Comparison of ENCODE assay signal across 2 cellular contexts in genomic region chr15:82132116-82132515, GRCh38.
TF ChIP-seq lines count a peak whose summit lies in the region.

No MANE protein-coding gene starts in this region.

TF ChIP-seq in A549, 52 proteins besides CTCF, POLR2A, EP300 and RAD21:
- TF ChIP-seq BCL3 (IDR thresholded peaks at IDR 0.05) (no peak), MAZ (IDR thresholded peaks at IDR 0.05; ENCODE audit: borderline replicate concordance, low read depth, low read length) (no peak), HOXA7 (CRISPR knock-in tag; IDR thresholded peaks at IDR 0.05) (no peak), NPAS2 (CRISPR knock-in tag; IDR thresholded peaks at IDR 0.05; ENCODE audit: borderline replicate concordance) (no peak), MAFK (IDR thresholded peaks at IDR 0.05; ENCODE audit: partially characterized antibody) (no peak), EHF (CRISPR knock-in tag; IDR thresholded peaks at IDR 0.05) (no peak)

TF ChIP-seq in IMR-90, 13 proteins besides CTCF, POLR2A, EP300 and RAD21:
- TF ChIP-seq CHD1 (IDR thresholded peaks at IDR 0.05; ENCODE audit: low read depth, low read length) (no peak), SMC3 (IDR thresholded peaks at IDR 0.05; ENCODE audit: low read depth, low read length) (no peak), MAFK (IDR thresholded peaks at IDR 0.05; ENCODE audit: low read depth, low read length) (no peak), RFX5 (IDR thresholded peaks at IDR 0.05; ENCODE audit: low read depth, low read length) (no peak), ELK1 (IDR thresholded peaks at IDR 0.05; ENCODE audit: borderline replicate concordance, low read depth, low read length) (no peak), BHLHE40 (IDR thresholded peaks at IDR 0.05; ENCODE audit: low read depth, low read length) (no peak), RCOR1 (IDR thresholded peaks at IDR 0.05; ENCODE audit: insufficient replicate concordance, low read length) (no peak), FOS (IDR thresholded peaks at IDR 0.05; ENCODE audit: low read depth, low read length) (no peak), CEBPB (IDR thresholded peaks at IDR 0.05; ENCODE audit: low read depth, low read length) (no peak), NFE2L2 (IDR thresholded peaks at IDR 0.05; ENCODE audit: low read depth, low read length) (no peak), MXI1 (IDR thresholded peaks at IDR 0.05; ENCODE audit: borderline replicate concordance, low read depth, low read length) (no peak), MAZ (IDR thresholded peaks at IDR 0.05; ENCODE audit: borderline replicate concordance, low read depth, low read length) (no peak)
- TF ChIP-seq, protein P1, sequence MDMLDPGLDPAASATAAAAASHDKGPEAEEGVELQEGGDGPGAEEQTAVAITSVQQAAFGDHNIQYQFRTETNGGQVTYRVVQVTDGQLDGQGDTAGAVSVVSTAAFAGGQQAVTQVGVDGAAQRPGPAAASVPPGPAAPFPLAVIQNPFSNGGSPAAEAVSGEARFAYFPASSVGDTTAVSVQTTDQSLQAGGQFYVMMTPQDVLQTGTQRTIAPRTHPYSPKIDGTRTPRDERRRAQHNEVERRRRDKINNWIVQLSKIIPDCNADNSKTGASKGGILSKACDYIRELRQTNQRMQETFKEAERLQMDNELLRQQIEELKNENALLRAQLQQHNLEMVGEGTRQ (IDR thresholded peaks at IDR 0.05; ENCODE audit: low read depth, low read length): no peak
